Comparison of ENCODE assay signal across 8 cellular contexts in genomic region chr2:215920244-215921100, GRCh38.
DNase-seq lines count a peak whose midpoint lies in the region; ATAC-seq, FAIRE-seq and TF ChIP-seq lines count a peak whose summit lies in the region.

No MANE protein-coding gene starts in this region.

- DNase-seq in GM03348 (ENCODE audit: low spot score) = peak; percentile 78
- peak; percentile 49 for DNase-seq in Jurkat, Clone E6-1 (ENCODE audit: low read depth, low spot score)
- DNase-seq in PC-9 = peak; percentile 61 to 69
- peak; percentile 38 for DNase-seq in activated T-helper 2 cell treated with anti-CD3 and anti-CD28 coated beads, Interferon-gamma antibody, Interleukin-2, Interleukin-4, amounts not matched to agents 10 μg/mL and 5 μg/mL and 100 μg/mL, durations not matched to agents 14 hours and 24 hours and 36 hours (ENCODE audit: low spot score)
- peak; percentile 16 to 56 for DNase-seq in frontal cortex (ENCODE audit: low spot score in 2 of 2)
- DNase-seq in ovary = peak; percentile 55 to 79 (median 71)
- peak in 1 of 2 donors; percentile 76 for DNase-seq in aorta

- peaks cover 21% of the 10 kb centered on the region for H3K4me1 Mint-ChIP-seq in activated T-helper 2 cell treated with anti-CD3 and anti-CD28 coated beads, Interferon-gamma antibody, Interleukin-2, Interleukin-4, amounts not matched to agents 10 μg/mL and 5 μg/mL and 100 μg/mL, durations not matched to agents 14 hours and 24 hours and 36 hours (ENCODE audit: low read depth)

- peak; percentile 40 for ATAC-seq in GM21786 (IDR thresholded peaks at IDR 0.05; ENCODE audit: unreplicated experiment)
- peak; percentile 95 for ATAC-seq in aorta (ENCODE audit: low FRiP score)

- H3K9me2 ChIP-seq in PC-9 (ENCODE audit: insufficient read depth) = no peaks in the 10 kb centered on the region

- no peaks in the 10 kb centered on the region for H3K36me3 Mint-ChIP-seq in activated T-helper 2 cell treated with anti-CD3 and anti-CD28 coated beads, Interferon-gamma antibody, Interleukin-2, Interleukin-4, amounts not matched to agents 10 μg/mL and 5 μg/mL and 100 μg/mL, durations not matched to agents 14 hours and 24 hours and 36 hours (ENCODE audit: low read depth)

- H3K9me3 Mint-ChIP-seq in activated T-helper 2 cell treated with anti-CD3 and anti-CD28 coated beads, Interferon-gamma antibody, Interleukin-2, Interleukin-4, amounts not matched to agents 10 μg/mL and 5 μg/mL and 100 μg/mL, durations not matched to agents 14 hours and 24 hours and 36 hours = no peaks in the 10 kb centered on the region

- H3K27me3 ChIP-seq in PC-9 (ENCODE audit: insufficient read depth, low read depth) (no peaks in the 10 kb centered on the region), ovary (no peaks in the 10 kb centered on the region), aorta (ENCODE audit: control insufficient read depth in 1 of 2, insufficient read depth in 2 of 2, low read length in 1 of 2) (no peaks in the 10 kb centered on the region)

- H3K27me3 Mint-ChIP-seq in activated T-helper 2 cell treated with anti-CD3 and anti-CD28 coated beads, Interferon-gamma antibody, Interleukin-2, Interleukin-4, amounts not matched to agents 10 μg/mL and 5 μg/mL and 100 μg/mL, durations not matched to agents 14 hours and 24 hours and 36 hours (ENCODE audit: low read depth) = no peaks in the 10 kb centered on the region

- no peaks in the 10 kb centered on the region for H3K36me3 ChIP-seq in PC-9 (ENCODE audit: low read depth)
- H3K36me3 ChIP-seq in ovary = no peaks in the 10 kb centered on the region
- H3K36me3 ChIP-seq in aorta (ENCODE audit: control insufficient read depth in 1 of 2, insufficient read depth in 2 of 2, low read length in 1 of 2) = no peaks in the 10 kb centered on the region

- BruUV-seq in PC-9 (replicated peaks; lab: Mats Ljungman, UMichigan) = no TSS peak

- TF ChIP-seq CTCF in PC-9 (conservative IDR thresholded peaks at IDR 0.05) = peak; percentile 93
- TF ChIP-seq CTCF in ovary (IDR thresholded peaks at IDR 0.05) = peak; percentile 62 to 77 (median 63)

- peaks cover 21% of the 10 kb centered on the region for H3F3A ChIP-seq in PC-9 (ENCODE audit: insufficient read depth, low read depth)

- no peak for TF ChIP-seq POLR2A in ovary (IDR thresholded peaks at IDR 0.05)

- CTCF ChIA-PET in PC-9 (lab: Charles Lee) = interaction anchor here (0.5 to 1.1 kb wide), 2 partner anchors 86 to 623 kb away, joined by 3 to 8 read pairs; no protein-coding TSS in a partner anchor

- WGBS in ovary, 3 donors = 16 to 22% (median 20%) methylated on average over 8 of the region's 8 CpGs
- 27 to 30% methylated on average over 8 of the region's 8 CpGs for WGBS in aorta, 2 donors

- H3K4me3 Mint-ChIP-seq in activated T-helper 2 cell treated with anti-CD3 and anti-CD28 coated beads, Interferon-gamma antibody, Interleukin-2, Interleukin-4, amounts not matched to agents 10 μg/mL and 5 μg/mL and 100 μg/mL, durations not matched to agents 14 hours and 24 hours and 36 hours (ENCODE audit: low read depth) = no peak overlapping the region

- H3K9me3 ChIP-seq in PC-9 (ENCODE audit: insufficient read depth, low read depth) (no peaks in the 10 kb centered on the region; the same call in 1 of the 2 replicates), ovary (no peaks in the 10 kb centered on the region), aorta (ENCODE audit: control insufficient read depth, low read length) (no peaks in the 10 kb centered on the region)

- H3K79me2 ChIP-seq in PC-9 (ENCODE audit: low read depth) = no peaks in the 10 kb centered on the region

- no peak overlapping the region for H3K4me2 ChIP-seq in PC-9

- no peak for FAIRE-seq in frontal cortex (lab: Jason Lieb, UNC)

- H3K4me1 ChIP-seq in PC-9 (replicated peaks; ENCODE audit: insufficient read depth) = peaks cover 16% of the 10 kb centered on the region
- H3K4me1 ChIP-seq in ovary (ENCODE audit: insufficient read depth) = peaks cover 2% of the 10 kb centered on the region
- peaks cover 0 to 6% of the 10 kb centered on the region in 2 donors for H3K4me1 ChIP-seq in aorta (ENCODE audit: control insufficient read depth in 1 of 2, insufficient read depth in 2 of 2, low read length in 2 of 2)

- no peaks in the 10 kb centered on the region for H4K20me1 ChIP-seq in PC-9 (ENCODE audit: insufficient read depth)

- H3K27ac ChIP-seq in PC-9 (no peak overlapping the region), ovary (no peak overlapping the region), aorta (ENCODE audit: low read depth in 1 of 2, low read length in 2 of 2) (no peak overlapping the region)

- H3K4me3 ChIP-seq in Jurkat, Clone E6-1 (ENCODE audit: low read length) = no peak overlapping the region
- no peak overlapping the region for H3K4me3 ChIP-seq in PC-9
- H3K4me3 ChIP-seq in ovary = no peak overlapping the region
- H3K4me3 ChIP-seq in aorta (ENCODE audit: low read length in 2 of 2) = no peak overlapping the region

- TF ChIP-seq EP300 in ovary (IDR thresholded peaks at IDR 0.05) = no peak

- no peak overlapping the region for H2AFZ ChIP-seq in PC-9

- H3K27ac Mint-ChIP-seq in activated T-helper 2 cell treated with anti-CD3 and anti-CD28 coated beads, Interferon-gamma antibody, Interleukin-2, Interleukin-4, amounts not matched to agents 10 μg/mL and 5 μg/mL and 100 μg/mL, durations not matched to agents 14 hours and 24 hours and 36 hours = no peak overlapping the region

- intact Hi-C loops in PC-9 (cut with micrococcal nuclease; ENCODE audit: unreplicated experiment) (loop anchor here (1.0 to 5.0 kb wide), 5 partner anchors 92 to 653 kb away; no protein-coding TSS in a partner anchor), ovary (cut with DNase I) (loop anchor here in 2 of 4 donors (5.0 kb wide), 2 partner anchors 463 to 468 kb away; no protein-coding TSS in a partner anchor), aorta (cut with DNase I) (loop anchor here in 1 of 2 donors (2.0 kb wide), 1 partner anchor 466 kb away; no protein-coding TSS in a partner anchor)
- intact Hi-C loops in activated T-helper 2 cell treated with anti-CD3 and anti-CD28 coated beads, Interferon-gamma antibody, Interleukin-2, Interleukin-4, amounts not matched to agents 10 μg/mL and 5 μg/mL and 100 μg/mL, durations not matched to agents 14 hours and 24 hours and 36 hours (cut with micrococcal nuclease) = loop anchor here (1.0 to 5.0 kb wide), 2 partner anchors 466 to 648 kb away; no protein-coding TSS in a partner anchor

- POLR2A ChIA-PET in PC-9 (lab: Charles Lee; ENCODE audit: unreplicated experiment) = no interaction called here
